In the genomic region with DNA sequence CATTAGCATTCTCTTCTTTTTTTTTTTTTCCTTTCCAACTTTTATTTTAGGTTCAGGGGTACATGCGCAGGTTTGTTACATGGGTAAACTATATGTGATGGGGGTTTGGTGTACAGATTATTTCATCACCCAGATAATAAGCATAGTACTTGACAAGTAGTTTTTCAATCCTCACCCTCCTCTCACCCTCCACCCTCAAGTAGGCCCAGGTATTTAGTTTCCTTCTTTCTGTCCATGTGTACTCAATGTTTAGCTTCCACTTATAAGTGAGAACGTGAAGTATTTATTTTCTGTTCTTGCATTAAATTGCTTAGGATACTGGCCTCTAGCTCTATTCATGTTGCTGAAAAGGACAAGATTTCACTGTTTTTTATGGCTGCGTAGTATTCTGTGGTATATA, we compare ENCODE assay signal across 23 cellular contexts.
DNase-seq lines count a peak whose midpoint lies in the region; ATAC-seq and TF ChIP-seq lines count a peak whose summit lies in the region.
"Had no signal": no experiment of that assay in that cellular context is flagged by ENCODE, and none has a peak within 500 bp of the region (broad histone marks: within the 10 kb centered on the region; RNA-seq: fewer than 3 reads in every experiment).

No MANE protein-coding gene starts in this region.

- H4K20me1 ChIP-seq in OCI-LY3 (ENCODE audit: insufficient read depth, low read length) = no peaks in the 10 kb centered on the region
- H4K20me1 ChIP-seq in SK-N-SH (ENCODE audit: insufficient read depth) = no peaks in the 10 kb centered on the region

- no peak for TF ChIP-seq EP300 in SK-N-SH (IDR thresholded peaks at IDR 0.05; ENCODE audit: borderline replicate concordance in 1 of 2, low read depth in 1 of 2, low read length in 1 of 2)

- H3K36me3 Mint-ChIP-seq in Caco-2 (ENCODE audit: insufficient read depth, unreplicated experiment) = no peaks in the 10 kb centered on the region
- H3K36me3 Mint-ChIP-seq: stimulated activated memory B cell treated with anti-CD40 and anti-IgM and Interleukin-4, amounts not matched to agents 10 μg/mL and 1 μg/mL and 100 μg/mL, for 72 hours; WTC11 had no signal

- H3K9me3 Mint-ChIP-seq in Caco-2 (ENCODE audit: unreplicated experiment) = peaks cover 8% of the 10 kb centered on the region
- H3K9me3 Mint-ChIP-seq: stimulated activated memory B cell treated with anti-CD40 and anti-IgM and Interleukin-4, amounts not matched to agents 10 μg/mL and 1 μg/mL and 100 μg/mL, for 72 hours had no signal

- no peaks in the 10 kb centered on the region for H3K79me1 ChIP-seq in mesenchymal stem cell (replicated peaks; ENCODE audit: low read length, poor library complexity, severe bottlenecking)

- TF ChIP-seq CTCF in Caco-2 (IDR thresholded peaks at IDR 0.05; ENCODE audit: insufficient read depth in 1 of 2, low read depth in 1 of 2, low read length in 1 of 2, severe bottlenecking in 1 of 2, unreplicated experiment in 1 of 2) (no peak), OCI-LY3 (IDR thresholded peaks at IDR 0.05; ENCODE audit: low read depth, low read length) (no peak), choroid plexus epithelial cell (conservative IDR thresholded peaks at IDR 0.05; ENCODE audit: low read depth, low read length) (no peak), SK-N-SH (IDR thresholded peaks at IDR 0.05) (no peak)

- H4K8ac ChIP-seq in mesenchymal stem cell (ENCODE audit: low read length) = no peak overlapping the region

- peak overlapping the region; percentile 10 for H3K4me3 Mint-ChIP-seq in Caco-2 (ENCODE audit: unreplicated experiment)
- H3K4me3 Mint-ChIP-seq: IgD-negative memory B cell; mesothelial cell of epicardium; nephron; stimulated activated memory B cell treated with anti-CD40 and anti-IgM and Interleukin-4, amounts not matched to agents 10 μg/mL and 1 μg/mL and 100 μg/mL, for 72 hours; WTC11 had no signal

- POLR2A ChIA-PET in Caco-2 (lab: Charles Lee) = no interaction called here
- POLR2A ChIA-PET in SK-N-SH (lab: Yijun Ruan, JAX) = no interaction called here

- no peaks in the 10 kb centered on the region for H3K27me3 Mint-ChIP-seq in Caco-2 (ENCODE audit: insufficient read depth, unreplicated experiment)
- H3K27me3 Mint-ChIP-seq: IgD-negative memory B cell; stimulated activated memory B cell treated with anti-CD40 and anti-IgM and Interleukin-4, amounts not matched to agents 10 μg/mL and 1 μg/mL and 100 μg/mL, for 72 hours had no signal

- DNase-seq in Caco-2 (no peak), choroid plexus epithelial cell (ENCODE audit: low read depth) (no peak), mesenchymal stem cell (no peak), NCI-H748 treated with DMSO at 0.1 percent for 48 hours (lab: John Stamatoyannopoulos, UW) (no peak), SK-N-SH (no peak), Ammon's horn (ENCODE audit: low spot score) (no peak)
- DNase-seq: activated CD4-positive, alpha-beta T cell treated with anti-CD3 and anti-CD28 coated beads, Interleukin-2, amount 50 U/mL, for 4 hours; activated gamma-delta T cell treated with Interleukin-2 at 50 U/mL for 16 hours; dorsolateral prefrontal cortex; NCI-H187 treated with DMSO at 0.1 percent for 48 hours; posterior cingulate gyrus had no signal

- no peak overlapping the region for H2BK12ac ChIP-seq in mesenchymal stem cell (ENCODE audit: low read length in 2 of 2)

- no peak overlapping the region for H3K4ac ChIP-seq in mesenchymal stem cell (ENCODE audit: low read depth in 1 of 2, low read length in 2 of 2)

- no peak overlapping the region for H3K4me2 ChIP-seq in OCI-LY3 (ENCODE audit: low read length)
- H3K4me2 ChIP-seq in mesenchymal stem cell (ENCODE audit: low read length, poor library complexity, severe bottlenecking) = peak overlapping the region; percentile 13
- no peak overlapping the region for H3K4me2 ChIP-seq in SK-N-SH

- H3K9ac ChIP-seq in OCI-LY3 (ENCODE audit: low read length) = no peak overlapping the region
- H3K9ac ChIP-seq in mesenchymal stem cell (ENCODE audit: low read length) = peak overlapping the region; percentile 47
- H3K9ac ChIP-seq in SK-N-SH = no peak overlapping the region

- H3K4me1 ChIP-seq in Caco-2 = peaks cover 20% of the 10 kb centered on the region
- peaks cover 3% of the 10 kb centered on the region; the same call in 1 of the 2 replicates for H3K4me1 ChIP-seq in OCI-LY3 (ENCODE audit: low read length)
- H3K4me1 ChIP-seq in mesenchymal stem cell (ENCODE audit: control insufficient read depth, insufficient read depth, low read depth, low read length) = peaks cover 5% of the 10 kb centered on the region
- H3K4me1 ChIP-seq in SK-N-SH (ENCODE audit: control insufficient read depth in 1 of 2, insufficient read depth in 2 of 2, low read depth in 1 of 2, low read length in 1 of 2) = peaks cover 0 to 2% of the 10 kb centered on the region in 2 experiments; a peak in 1 of 4 replicates
- H3K4me1 ChIP-seq: Peyer's patch had no signal

- H2AFZ ChIP-seq in OCI-LY3 (ENCODE audit: low read depth, low read length) (0 out of 2 replicates have a peak overlapping the region, but pooled peaks have one; percentile 73), mesenchymal stem cell (ENCODE audit: low read depth, low read length) (no peak overlapping the region), SK-N-SH (ENCODE audit: low read depth) (no peak overlapping the region)

- no peak overlapping the region for H2BK15ac ChIP-seq in mesenchymal stem cell (ENCODE audit: low read depth, poor library complexity, severe bottlenecking)

- H3K79me2 ChIP-seq in OCI-LY3 (ENCODE audit: low read length) (no peaks in the 10 kb centered on the region), SK-N-SH (ENCODE audit: insufficient read depth) (no peaks in the 10 kb centered on the region)

- no peaks in the 10 kb centered on the region for H3K9me2 ChIP-seq in SK-N-SH

- H3K36me3 ChIP-seq in Caco-2 (ENCODE audit: control insufficient read depth, insufficient read depth, low read length) (no peaks in the 10 kb centered on the region), OCI-LY3 (replicated peaks; ENCODE audit: low read depth, low read length) (no peaks in the 10 kb centered on the region), mesenchymal stem cell (ENCODE audit: control insufficient read depth in 1 of 2, insufficient read depth in 2 of 2, low read depth in 1 of 2, low read length in 2 of 2) (no peaks in the 10 kb centered on the region), SK-N-SH (replicated peaks in 1 of 2; ENCODE audit: control insufficient read depth in 1 of 2, insufficient read depth in 2 of 2, low read length in 1 of 2) (no peaks in the 10 kb centered on the region)
- H3K36me3 ChIP-seq: adrenal gland, cardiac muscle cell, gastroesophageal sphincter, Peyer's patch, thoracic aorta had no signal

- H3K23ac ChIP-seq in mesenchymal stem cell (ENCODE audit: low read length in 2 of 2) = no peak overlapping the region

- H2AK5ac ChIP-seq in mesenchymal stem cell (ENCODE audit: low read length, severe bottlenecking) = peak overlapping the region; percentile 100

- WGBS in mesenchymal stem cell = no CpG with 5 or more reads among the region's 3 CpGs
- WGBS in SK-N-SH (ENCODE audit: low lambda C conversion rate) = 96% methylated on average over 3 of the region's 3 CpGs

- CTCF ChIA-PET in Caco-2 (lab: Charles Lee) = interaction anchor here (1.0 to 1.3 kb wide), 3 partner anchors 124 to 140 kb away, joined by 3 to 4 read pairs (median 3); no protein-coding TSS in a partner anchor
- CTCF ChIA-PET in SK-N-SH (lab: Yijun Ruan, JAX) = interaction anchor here (0.6 to 1.5 kb wide), 7 partner anchors 10 to 437 kb away, joined by 3 to 6 read pairs (median 4); no protein-coding TSS in a partner anchor

- H3K18ac ChIP-seq in mesenchymal stem cell (ENCODE audit: low read depth in 1 of 2, low read length in 2 of 2) = no peak overlapping the region

- no peaks in the 10 kb centered on the region for H3K27me3 ChIP-seq in Caco-2 (replicated peaks; ENCODE audit: control insufficient read depth, insufficient read depth, low read length)
- no peaks in the 10 kb centered on the region for H3K27me3 ChIP-seq in OCI-LY3 (ENCODE audit: low read depth, low read length)
- H3K27me3 ChIP-seq in mesenchymal stem cell (ENCODE audit: control insufficient read depth in 1 of 2, insufficient read depth in 1 of 2, low read length in 2 of 2) = no peaks in the 10 kb centered on the region
- no peaks in the 10 kb centered on the region for H3K27me3 ChIP-seq in SK-N-SH (ENCODE audit: insufficient read depth)
- H3K27me3 ChIP-seq: adrenal gland, cardiac muscle cell, dorsolateral prefrontal cortex, gastroesophageal sphincter, Peyer's patch had no signal

- ATAC-seq in GM21526 (IDR thresholded peaks at IDR 0.05; ENCODE audit: low FRiP score, unreplicated experiment) = no peak
- ATAC-seq: gastroesophageal sphincter had no signal

- intact Hi-C loops in Caco-2 (cut with micrococcal nuclease; ENCODE audit: unreplicated experiment) = loop anchor here (1.0 to 10.0 kb wide), 6 partner anchors 44 to 435 kb away; no protein-coding TSS in a partner anchor

- H3K27ac ChIP-seq in OCI-LY3 (ENCODE audit: low read length) (no peak overlapping the region), mesenchymal stem cell (ENCODE audit: low read length, poor library complexity, severe bottlenecking) (peak overlapping the region; percentile 94), SK-N-SH (ENCODE audit: low read depth in 2 of 2, low read length in 1 of 2) (no peak overlapping the region)
- H3K27ac ChIP-seq: cardiac muscle cell, dorsolateral prefrontal cortex, gastroesophageal sphincter, Peyer's patch, thoracic aorta had no signal

- H3K14ac ChIP-seq in mesenchymal stem cell (ENCODE audit: low read length in 2 of 2) = no peak overlapping the region

- H3F3A ChIP-seq in SK-N-SH (replicated peaks; ENCODE audit: insufficient read depth) = no peaks in the 10 kb centered on the region

- H3K9me3 ChIP-seq in Caco-2 = 0 out of 2 replicates have a peak, but pooled peaks cover 3% of the 10 kb centered on the region
- H3K9me3 ChIP-seq in OCI-LY3 (ENCODE audit: insufficient read depth, low read length) = no peaks in the 10 kb centered on the region
- no peaks in the 10 kb centered on the region for H3K9me3 ChIP-seq in mesenchymal stem cell (ENCODE audit: control insufficient read depth, low read length)
- H3K9me3 ChIP-seq in SK-N-SH = no peaks in the 10 kb centered on the region
- H3K9me3 ChIP-seq: adrenal gland, gastroesophageal sphincter, Peyer's patch, thoracic aorta had no signal

- H2BK5ac ChIP-seq in mesenchymal stem cell (ENCODE audit: low read depth, low read length, poor library complexity, severe bottlenecking) = peak overlapping the region; percentile 91

- BruUV-seq in Caco-2 (replicated peaks; lab: Mats Ljungman, UMichigan) = no TSS peak

- peak overlapping the region; percentile 67 for H3K27ac Mint-ChIP-seq in Caco-2 (ENCODE audit: unreplicated experiment)
- H3K27ac Mint-ChIP-seq: IgD-negative memory B cell; mesothelial cell of epicardium; nephron; stimulated activated memory B cell treated with anti-CD40 and anti-IgM and Interleukin-4, amounts not matched to agents 10 μg/mL and 1 μg/mL and 100 μg/mL, for 72 hours; WTC11 had no signal

- H3K4me3 ChIP-seq in Caco-2 (ENCODE audit: low read depth, low read length) = no peak overlapping the region
- no peak overlapping the region for H3K4me3 ChIP-seq in OCI-LY3 (ENCODE audit: low read length)
- peak overlapping the region; percentile 23 for H3K4me3 ChIP-seq in choroid plexus epithelial cell (ENCODE audit: low read depth, low read length)
- no peak overlapping the region for H3K4me3 ChIP-seq in mesenchymal stem cell (ENCODE audit: insufficient read depth in 1 of 2, low read depth in 1 of 2, low read length in 2 of 2)
- H3K4me3 ChIP-seq in SK-N-SH (ENCODE audit: low read depth in 2 of 2, low read length in 1 of 2) = no peak overlapping the region
- H3K4me3 ChIP-seq: cardiac muscle cell, dorsolateral prefrontal cortex, gastroesophageal sphincter, thoracic aorta had no signal

- H4K91ac ChIP-seq in mesenchymal stem cell (ENCODE audit: low read length) = no peak overlapping the region

- H3K4me1 Mint-ChIP-seq in Caco-2 (ENCODE audit: low read depth, unreplicated experiment) = peaks cover 8% of the 10 kb centered on the region
- H3K4me1 Mint-ChIP-seq: mesothelial cell of epicardium; nephron; stimulated activated memory B cell treated with anti-CD40 and anti-IgM and Interleukin-4, amounts not matched to agents 10 μg/mL and 1 μg/mL and 100 μg/mL, for 72 hours; WTC11 had no signal

- TF ChIP-seq RAD21 in SK-N-SH (IDR thresholded peaks at IDR 0.05; ENCODE audit: low read length) = no peak

- H2BK120ac ChIP-seq in mesenchymal stem cell (ENCODE audit: low read depth, low read length) = no peak overlapping the region
